18 cellular contexts compared by ENCODE assay signal in the genomic region with DNA sequence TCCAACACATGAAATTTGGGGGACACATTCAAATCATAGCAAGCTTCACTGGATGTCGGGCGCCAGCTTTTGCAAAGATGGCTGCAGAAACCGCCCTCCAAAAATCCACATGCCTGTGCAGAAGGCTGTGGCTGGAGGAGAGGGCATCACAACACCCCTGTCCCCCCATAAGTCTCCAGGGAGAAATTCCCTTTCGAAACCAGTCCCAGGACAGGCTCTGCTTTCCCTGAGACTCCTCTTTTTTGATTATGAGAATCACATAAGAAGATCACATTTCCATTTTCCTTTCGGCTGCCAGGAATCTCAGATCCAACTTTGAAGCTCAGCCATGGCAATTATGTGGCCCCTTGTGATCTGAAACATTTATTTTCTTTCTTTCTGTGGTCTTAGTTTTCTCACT. TPM values are rescaled to one million over a fixed set of nuclear protein-coding genes. Genes with fewer than 3 reads are reported as not detected.
DNase-seq lines count a peak whose midpoint lies in the region; ATAC-seq and TF ChIP-seq lines count a peak whose summit lies in the region.
"Had no signal": no experiment of that assay in that cellular context is flagged by ENCODE, and none has a peak within 500 bp of the region (broad histone marks: within the 10 kb centered on the region; RNA-seq: fewer than 3 reads in every experiment).

No MANE protein-coding gene starts in this region.

- H3K36me3 Mint-ChIP-seq in activated CD8-positive, alpha-beta T cell treated with anti-CD3 and anti-CD28 coated beads, Interleukin-2, amount 10 ng/mL, durations not matched to agents 7 days and 5 days (ENCODE audit: low read depth), result peaks cover 35% of the 10 kb centered on the region

- DNase-seq in AG04450 (ENCODE audit: low read depth, low spot score) (no peak), HCT116 (ENCODE audit: low read depth, low spot score) (no peak), osteoblast (ENCODE audit: insufficient read length, low spot score, missing footprints) (peak; percentile 66), NCI-H774 (lab: John Stamatoyannopoulos, UW) (no peak), NCI-H510A treated with DMSO at 0.1 percent for 48 hours (lab: John Stamatoyannopoulos, UW) (no peak), retina (no peak)
- DNase-seq in activated CD8-positive, alpha-beta T cell treated with anti-CD3 and anti-CD28 coated beads, Interleukin-2, amount 10 ng/mL, durations not matched to agents 7 days and 5 days, result no peak
- DNase-seq: DMS153, HCEC 1CT, MV-4-11, NCI-H1436, NCI-H2081 treated with DMSO at 0.1 percent for 48 hours, NCI-H526 had no signal

- peak overlapping the region; percentile 54; the same call in 1 of the 2 replicates for H3K9ac ChIP-seq in HCT116 (ENCODE audit: low read length)

- POLR2A ChIA-PET in AG04450 (lab: Yijun Ruan, JAX), result interaction anchor here (0.8 to 2.8 kb wide), 4 partner anchors 9 to 41 kb away, joined by 3 to 14 read pairs (median 8); a partner anchor contains a TSS
- POLR2A ChIA-PET in HCT116 (lab: Charles Lee), result interaction anchor here (1.1 to 7.5 kb wide), 4 partner anchors 13 to 38 kb away, joined by 3 to 61 read pairs (median 13); no protein-coding TSS in a partner anchor
- POLR2A ChIA-PET in activated CD8-positive, alpha-beta T cell treated with anti-CD3 and anti-CD28 coated beads, Interleukin-2, amount 10 ng/mL, durations not matched to agents 7 days and 5 days (lab: Charles Lee), result no interaction called here

- H3K27me3 ChIP-seq in AG04450 (ENCODE audit: control insufficient read depth, insufficient read depth, low read length) (no peaks in the 10 kb centered on the region), HCT116 (ENCODE audit: insufficient read depth, low read length) (no peaks in the 10 kb centered on the region), osteoblast (ENCODE audit: insufficient read depth, low read length) (no peaks in the 10 kb centered on the region)

- no TSS peak for BruUV-seq in HCT116 (replicated peaks; lab: Mats Ljungman, UMichigan)

- no peak for TF ChIP-seq CTCF in AG04450 (IDR thresholded peaks at IDR 0.05; ENCODE audit: low read depth, low read length)
- no peak for TF ChIP-seq CTCF in HCT116 (IDR thresholded peaks at IDR 0.05 in 2 of 3, conservative IDR thresholded peaks at IDR 0.05 in 1 of 3; ENCODE audit: borderline replicate concordance in 1 of 3, insufficient read depth in 1 of 3, low read depth in 2 of 3, low read length in 2 of 3)
- no peak for TF ChIP-seq CTCF in osteoblast (IDR thresholded peaks at IDR 0.05; ENCODE audit: extremely low read depth, low read depth, low read length)

- no peak overlapping the region for H3K4me3 ChIP-seq in AG04450 (ENCODE audit: low read depth, low read length)
- no peak overlapping the region for H3K4me3 ChIP-seq in HCT116 (replicated peaks in 1 of 2; ENCODE audit: low read depth in 1 of 2, low read length in 2 of 2)
- no peak overlapping the region for H3K4me3 ChIP-seq in osteoblast (ENCODE audit: insufficient read depth, low read length)

- H3K9me3 ChIP-seq in AG04450 (ENCODE audit: control insufficient read depth, insufficient read depth, low read length), result peaks cover 4% of the 10 kb centered on the region; the same call in 1 of the 2 replicates
- H3K9me3 ChIP-seq in HCT116 (ENCODE audit: control insufficient read depth in 1 of 2, insufficient read depth in 1 of 2, low read depth in 1 of 2, low read length in 2 of 2), result no peaks in the 10 kb centered on the region
- H3K9me3 ChIP-seq in osteoblast (ENCODE audit: low read depth, low read length), result no peaks in the 10 kb centered on the region

- CTCF ChIA-PET in AG04450 (lab: Charles Lee) (interaction anchor here (2.2 to 2.6 kb wide), 2 partner anchors 129 to 148 kb away, joined by 5 to 12 read pairs; no protein-coding TSS in a partner anchor), HCT116 (lab: Charles Lee) (interaction anchor here (2.5 kb wide), 1 partner anchor 19 kb away, joined by 10 read pairs; no protein-coding TSS in a partner anchor)
- CTCF ChIA-PET in activated CD8-positive, alpha-beta T cell treated with anti-CD3 and anti-CD28 coated beads, Interleukin-2, amount 10 ng/mL, durations not matched to agents 7 days and 5 days (lab: Charles Lee), result interaction anchor here (0.9 to 3.1 kb wide), 6 partner anchors 8 to 129 kb away, joined by 3 to 22 read pairs (median 5); no protein-coding TSS in a partner anchor

- RAD21 ChIA-PET in HCT116 (lab: Charles Lee; ENCODE audit: low non-redundant PET in 1 of 2, low total read pairs in 2 of 2, uncharacterized antibody in 2 of 2, unreplicated experiment in 2 of 2), result no interaction called here

- no peak overlapping the region for H3K4me3 Mint-ChIP-seq in activated CD8-positive, alpha-beta T cell treated with anti-CD3 and anti-CD28 coated beads, Interleukin-2, amount 10 ng/mL, durations not matched to agents 7 days and 5 days
- H3K4me3 Mint-ChIP-seq: IgD-negative memory B cell had no signal

- H3K4me1 Mint-ChIP-seq in activated CD8-positive, alpha-beta T cell treated with anti-CD3 and anti-CD28 coated beads, Interleukin-2, amount 10 ng/mL, durations not matched to agents 7 days and 5 days (ENCODE audit: low read depth), result peaks cover 84% of the 10 kb centered on the region

- H3K9me3 Mint-ChIP-seq in activated CD8-positive, alpha-beta T cell treated with anti-CD3 and anti-CD28 coated beads, Interleukin-2, amount 10 ng/mL, durations not matched to agents 7 days and 5 days (ENCODE audit: insufficient read depth), result no peaks in the 10 kb centered on the region

- intact Hi-C loops in HCT116 (cut with micrococcal nuclease), result loop anchor here (5.0 kb wide), 1 partner anchor 130 kb away; no protein-coding TSS in a partner anchor

- peaks cover 48 to 91% of the 10 kb centered on the region in 2 experiments for H3K4me1 ChIP-seq in HCT116 (ENCODE audit: control insufficient read depth in 1 of 2, insufficient read depth in 2 of 2, low read length in 2 of 2)
- H3K4me1 ChIP-seq in osteoblast (ENCODE audit: insufficient read depth, low read length), result peaks cover 43% of the 10 kb centered on the region

- H3K27ac ChIP-seq in AG04450 (ENCODE audit: low read depth, low read length), result peak overlapping the region; percentile 90
- 0 out of 2 replicates have a peak overlapping the region, but pooled peaks have one; percentile 53 for H3K27ac ChIP-seq in HCT116 (ENCODE audit: low read depth, low read length)
- H3K27ac ChIP-seq in osteoblast (ENCODE audit: low read depth, low read length), result peak overlapping the region; percentile 93
- H3K27ac ChIP-seq: C4-2B had no signal

- peak overlapping the region; percentile 65 for H3K4me2 ChIP-seq in HCT116 (ENCODE audit: low read length)
- H3K4me2 ChIP-seq in osteoblast (ENCODE audit: insufficient read depth, low read length), result no peak overlapping the region

- H3K36me3 ChIP-seq in HCT116 (ENCODE audit: control insufficient read depth in 1 of 2, insufficient read depth in 2 of 2, low read length in 2 of 2) (peaks cover 0 to 10% of the 10 kb centered on the region in 2 experiments; a peak in 1 of 4 replicates), osteoblast (ENCODE audit: insufficient read depth, low read length) (peaks cover 9% of the 10 kb centered on the region)

- no peak for TF ChIP-seq RAD21 in HCT116 (IDR thresholded peaks at IDR 0.05; ENCODE audit: low read depth)

- TF ChIP-seq POLR2A in HCT116 (IDR thresholded peaks at IDR 0.05; ENCODE audit: borderline replicate concordance, extremely low read depth, insufficient read depth, insufficient read length), result no peak

- peak overlapping the region; percentile 79 for H3K27ac Mint-ChIP-seq in activated CD8-positive, alpha-beta T cell treated with anti-CD3 and anti-CD28 coated beads, Interleukin-2, amount 10 ng/mL, durations not matched to agents 7 days and 5 days

- H3K9me2 ChIP-seq in HCT116 (ENCODE audit: insufficient read depth), result no peaks in the 10 kb centered on the region

- H4K20me1 ChIP-seq in HCT116 (ENCODE audit: insufficient read depth) (no peaks in the 10 kb centered on the region), osteoblast (ENCODE audit: insufficient read depth, low read length) (no peaks in the 10 kb centered on the region)

- H2AFZ ChIP-seq in HCT116 (ENCODE audit: low read depth, low read length, poor library complexity, severe bottlenecking) (no peak overlapping the region), osteoblast (ENCODE audit: low read length) (no peak overlapping the region)

- no peak for ATAC-seq in HCT116
- no peak for ATAC-seq in activated CD8-positive, alpha-beta T cell treated with anti-CD3 and anti-CD28 coated beads, Interleukin-2, amount 10 ng/mL, durations not matched to agents 7 days and 5 days
- ATAC-seq: Right ventricle myocardium inferior, SK-N-SH treated with all-trans-retinoic acid at 6 μM for 48 hours had no signal

- H3K27me3 Mint-ChIP-seq in activated CD8-positive, alpha-beta T cell treated with anti-CD3 and anti-CD28 coated beads, Interleukin-2, amount 10 ng/mL, durations not matched to agents 7 days and 5 days (ENCODE audit: low read depth), result no peaks in the 10 kb centered on the region

- H3K79me2 ChIP-seq in HCT116 (ENCODE audit: insufficient read depth, low read length) (no peaks in the 10 kb centered on the region), osteoblast (ENCODE audit: insufficient read depth, low read length) (no peaks in the 10 kb centered on the region)

TF ChIP-seq in HCT116, 20 proteins besides CTCF, POLR2A, EP300 and RAD21 (continues in another document):
- no peak for TF ChIP-seq YY1 (IDR thresholded peaks at IDR 0.05; ENCODE audit: extremely low read depth, insufficient replicate concordance, low read depth, low read length)
- TF ChIP-seq SIN3A (IDR thresholded peaks at IDR 0.05; ENCODE audit: low read depth), result no peak
- no peak for TF ChIP-seq POLR2AphosphoS5 (IDR thresholded peaks at IDR 0.05; ENCODE audit: low read depth, low read length)

RNA-seq across cellular contexts. Expression of a gene that starts 9.7 kb away (rescaled TPM):
- 53.9 and 121 TPM in 2 replicates for polyA plus RNA-seq in AG04450 (2011; rRNA removed)
- 165 and 320 TPM in 2 replicates for polyA minus RNA-seq in AG04450 (2011; rRNA and poly(A)+ RNA removed)
- 75.4 TPM for total RNA-seq in HCT116 (2021; ENCODE audit: unreplicated experiment)
- 105 and 129 TPM in 2 replicates for polyA plus RNA-seq in HCT116 (2012)
- total RNA-seq in activated CD8-positive, alpha-beta T cell treated with anti-CD3 and anti-CD28 coated beads, Interleukin-2, amount 10 ng/mL, durations not matched to agents 7 days and 5 days, result 100 to 1,000 TPM; 532 to 569 TPM
- 3.2 and 3.3 TPM in 2 replicates for total RNA-seq in osteoblast
- polyA plus RNA-seq: IgD-negative memory B cell had no signal

RNA-seq across cellular contexts. Expression of a gene that starts 29.8 kb away (rescaled TPM):
- not detected in 2 replicates for polyA plus RNA-seq in AG04450 (2011; rRNA removed)
- not detected in 2 replicates for polyA minus RNA-seq in AG04450 (2011; rRNA and poly(A)+ RNA removed)
- total RNA-seq in HCT116 (2021; ENCODE audit: unreplicated experiment) (not detected), osteoblast (not detected in 2 replicates)
- 0.04 and 0.05 TPM in 2 replicates for polyA plus RNA-seq in HCT116 (2012)
- 100 to 1,000 TPM; 135 to 140 TPM for total RNA-seq in activated CD8-positive, alpha-beta T cell treated with anti-CD3 and anti-CD28 coated beads, Interleukin-2, amount 10 ng/mL, durations not matched to agents 7 days and 5 days
- total RNA-seq: HT-29 had no signal

RNA-seq across cellular contexts. Expression of a gene that starts 52.4 kb away (rescaled TPM):
- polyA plus RNA-seq in AG04450 (2011; rRNA removed), result 12.0 and 15.3 TPM in 2 replicates
- polyA minus RNA-seq in AG04450 (2011; rRNA and poly(A)+ RNA removed), result 5.9 and 7.2 TPM in 2 replicates
- 6.5 TPM for total RNA-seq in HCT116 (2021; ENCODE audit: unreplicated experiment)
- polyA plus RNA-seq in HCT116 (2012), result 5.2 and 5.6 TPM in 2 replicates
- total RNA-seq in activated CD8-positive, alpha-beta T cell treated with anti-CD3 and anti-CD28 coated beads, Interleukin-2, amount 10 ng/mL, durations not matched to agents 7 days and 5 days, result 10 to 100 TPM; 24.5 to 25.4 TPM
- total RNA-seq in osteoblast, result 5.3 and 5.8 TPM in 2 replicates

Comparison
In these comparisons a context has a peak if more than half of its experiments do, and no peak if none do; other contexts are left out.
1. RNA of a gene that starts 9.7 kb away (total RNA-seq): 532 to 569 TPM in activated CD8-positive, alpha-beta T cell treated with anti-CD3 and anti-CD28 coated beads, Interleukin-2, amount 10 ng/mL, durations not matched to agents 7 days and 5 days and 75.4 TPM in HCT116 (single experiment); 3.2 to 3.3 TPM in osteoblast; every median in the first group is over 10 times any median in the second.
2. RNA of a gene that starts 29.8 kb away (total RNA-seq): 135 to 140 TPM in activated CD8-positive, alpha-beta T cell treated with anti-CD3 and anti-CD28 coated beads, Interleukin-2, amount 10 ng/mL, durations not matched to agents 7 days and 5 days; not detected in HCT116 (single experiment) and not detected in osteoblast; every median in the first group is over 100 times any median in the second.
3. Peak in every context shown above with its lines, with median percentiles within 50 percentile points of each other: H3K27ac ChIP-seq.